Comparison of ENCODE assay signal across 18 cellular contexts in genomic region chr9:133973791-133974630, GRCh38. TPM values are rescaled to one million over a fixed set of nuclear protein-coding genes. Genes with fewer than 3 reads are reported as not detected.
DNase-seq lines count a peak whose midpoint lies in the region; ATAC-seq, FAIRE-seq and TF ChIP-seq lines count a peak whose summit lies in the region.
"Had no signal": no experiment of that assay in that cellular context is flagged by ENCODE, and none has a peak within 500 bp of the region (broad histone marks: within the 10 kb centered on the region; RNA-seq: fewer than 3 reads in every experiment).

No MANE protein-coding gene starts in this region.

- ATAC-seq in HG03025 (IDR thresholded peaks at IDR 0.05; ENCODE audit: low FRiP score, unreplicated experiment): no peak
- no peak for ATAC-seq in GM19395 (IDR thresholded peaks at IDR 0.05; ENCODE audit: unreplicated experiment)
- ATAC-seq: activated naive CD4-positive, alpha-beta T cell treated with anti-CD3 and anti-CD28 coated beads, Interleukin-2, amount 50 U/mL, for 72 hours; naive thymus-derived CD8-positive, alpha-beta T cell; sciatic nerve had no signal

- H3K36me3 Mint-ChIP-seq in nephron progenitor cell (ENCODE audit: low read depth): no peaks in the 10 kb centered on the region
- no peaks in the 10 kb centered on the region for H3K36me3 Mint-ChIP-seq in activated CD4-positive, alpha-beta T cell treated with anti-CD3 and anti-CD28 coated beads, Interleukin-2, amount 10 ng/mL, durations not matched to agents 24 days and 14 days (ENCODE audit: low read depth)
- H3K36me3 Mint-ChIP-seq: activated naive CD4-positive, alpha-beta T cell treated with anti-CD3 and anti-CD28 coated beads, Interleukin-2, amount 50 U/mL, for 72 hours; naive thymus-derived CD8-positive, alpha-beta T cell had no signal

- no TSS peak for BruUV-seq in endothelial cell of umbilical vein (replicated peaks; lab: Mats Ljungman, UMichigan)

- POLR2A ChIA-PET in endothelial cell of umbilical vein (lab: Charles Lee): no interaction called here

- dilution Hi-C loops in endothelial cell of umbilical vein (cut with MboI; ENCODE audit: extremely low pct_ligation_motif_present, low sequenced_read_pairs): no loop called here

- no peak overlapping the region for H2AFZ ChIP-seq in endothelial cell of umbilical vein (ENCODE audit: low read depth, low read length)

- no peak overlapping the region for H3K27ac Mint-ChIP-seq in nephron progenitor cell
- no peak overlapping the region for H3K27ac Mint-ChIP-seq in activated CD4-positive, alpha-beta T cell treated with anti-CD3 and anti-CD28 coated beads, Interleukin-2, amount 10 ng/mL, durations not matched to agents 24 days and 14 days
- H3K27ac Mint-ChIP-seq: activated naive CD4-positive, alpha-beta T cell treated with anti-CD3 and anti-CD28 coated beads, Interleukin-2, amount 50 U/mL, for 72 hours had no signal

- peak; percentile 11 for DNase-seq in LoVo (ENCODE audit: low spot score)
- DNase-seq in endothelial cell of umbilical vein (ENCODE audit: low read depth, low spot score): no peak
- DNase-seq in nephron progenitor cell: peak; percentile 11
- DNase-seq in DMS153 (lab: John Stamatoyannopoulos, UW): no peak
- no peak for DNase-seq in activated CD4-positive, alpha-beta T cell treated with anti-CD3 and anti-CD28 coated beads, Interleukin-2, amount 10 ng/mL, durations not matched to agents 24 days and 14 days
- DNase-seq: DMS 273 treated with DMSO at 0.1 percent for 48 hours; NCI-H2029; NCI-H524 treated with DMSO at 0.1 percent for 48 hours; stimulated activated naive CD4-positive, alpha-beta T cell had no signal

- intact Hi-C loops in endothelial cell of umbilical vein (cut with micrococcal nuclease): no loop called here
- intact Hi-C loops in activated CD4-positive, alpha-beta T cell treated with anti-CD3 and anti-CD28 coated beads, Interleukin-2, amount 10 ng/mL, durations not matched to agents 24 days and 14 days (cut with micrococcal nuclease): no loop called here

- H3K79me2 ChIP-seq in endothelial cell of umbilical vein (ENCODE audit: control insufficient read depth, insufficient read depth, low read length): peaks cover 94% of the 10 kb centered on the region

- peak overlapping the region in 4 of 11 experiments; percentile 14 to 56 (median 30); a peak in 4 of 22 replicates for H3K27ac ChIP-seq in BLaER1 treated with 17β-estradiol and CSF1 and Interleukin-3, amounts not matched to agents 10 nM and 100 nM
- H3K27ac ChIP-seq in endothelial cell of umbilical vein (ENCODE audit: insufficient read depth, low read depth, low read length): no peak overlapping the region

- H3K9me1 ChIP-seq in endothelial cell of umbilical vein (replicated peaks; ENCODE audit: control insufficient read depth, extremely low read depth, insufficient read depth, low read length): no peaks in the 10 kb centered on the region

- H3K27me3 Mint-ChIP-seq in nephron progenitor cell (ENCODE audit: low read depth, poor library complexity): no peaks in the 10 kb centered on the region
- no peaks in the 10 kb centered on the region for H3K27me3 Mint-ChIP-seq in activated CD4-positive, alpha-beta T cell treated with anti-CD3 and anti-CD28 coated beads, Interleukin-2, amount 10 ng/mL, durations not matched to agents 24 days and 14 days
- H3K27me3 Mint-ChIP-seq: central memory CD8-positive, alpha-beta T cell; naive thymus-derived CD8-positive, alpha-beta T cell had no signal

- no peaks in the 10 kb centered on the region for H3K9me3 ChIP-seq in BLaER1 treated with 17β-estradiol and CSF1 and Interleukin-3, amounts not matched to agents 10 nM and 100 nM (replicated peaks in 1 of 11)
- H3K9me3 ChIP-seq in endothelial cell of umbilical vein (replicated peaks; ENCODE audit: control insufficient read depth, insufficient read depth, low read length): no peaks in the 10 kb centered on the region

- peaks cover 45 to 97% (median 86%) of the 10 kb centered on the region in 10 experiments for H3K4me1 ChIP-seq in BLaER1 treated with 17β-estradiol and CSF1 and Interleukin-3, amounts not matched to agents 10 nM and 100 nM
- H3K4me1 ChIP-seq in endothelial cell of umbilical vein (ENCODE audit: control insufficient read depth, extremely low read depth, insufficient read depth, low read length): peaks cover 9% of the 10 kb centered on the region

- peak overlapping the region in 5 of 11 experiments; percentile 7 to 36 (median 13); a peak in 3 of 22 replicates for H3K9ac ChIP-seq in BLaER1 treated with 17β-estradiol and CSF1 and Interleukin-3, amounts not matched to agents 10 nM and 100 nM
- H3K9ac ChIP-seq in endothelial cell of umbilical vein (replicated peaks; ENCODE audit: extremely low read depth, insufficient read depth, low read length): no peak overlapping the region

- H3K4me3 Mint-ChIP-seq in nephron progenitor cell: peak overlapping the region; percentile 46
- H3K4me3 Mint-ChIP-seq in activated CD4-positive, alpha-beta T cell treated with anti-CD3 and anti-CD28 coated beads, Interleukin-2, amount 10 ng/mL, durations not matched to agents 24 days and 14 days: no peak overlapping the region
- H3K4me3 Mint-ChIP-seq: central memory CD8-positive, alpha-beta T cell; naive thymus-derived CD8-positive, alpha-beta T cell had no signal

- CTCF ChIA-PET in endothelial cell of umbilical vein (lab: Charles Lee): no interaction called here

- no peaks in the 10 kb centered on the region; a peak in 1 of 22 replicates for H3K36me3 ChIP-seq in BLaER1 treated with 17β-estradiol and CSF1 and Interleukin-3, amounts not matched to agents 10 nM and 100 nM
- no peaks in the 10 kb centered on the region for H3K36me3 ChIP-seq in endothelial cell of umbilical vein (ENCODE audit: control insufficient read depth in 2 of 2, extremely low read depth in 1 of 2, insufficient read depth in 2 of 2, low read length in 2 of 2)

- TF ChIP-seq CTCF in endothelial cell of umbilical vein (IDR thresholded peaks at IDR 0.05; ENCODE audit: extremely low read depth in 1 of 2, insufficient read depth in 1 of 2, low read depth in 1 of 2, low read length in 2 of 2) (no peak), nephron progenitor cell (IDR thresholded peaks at IDR 0.05) (no peak)

- 0 out of 20 replicates have a peak overlapping the region, but pooled peaks of 1 of the 10 experiments have one; percentile 37 for H3K4me3 ChIP-seq in BLaER1 treated with 17β-estradiol and CSF1 and Interleukin-3, amounts not matched to agents 10 nM and 100 nM
- H3K4me3 ChIP-seq in endothelial cell of umbilical vein (replicated peaks in 1 of 3; ENCODE audit: insufficient read depth in 1 of 3, low read depth in 1 of 3, low read length in 3 of 3): no peak overlapping the region

- peak overlapping the region; percentile 79 to 96 (median 89) for H3K4me2 ChIP-seq in BLaER1 treated with 17β-estradiol and CSF1 and Interleukin-3, amounts not matched to agents 10 nM and 100 nM
- H3K4me2 ChIP-seq in endothelial cell of umbilical vein (ENCODE audit: insufficient read depth, low read length): no peak overlapping the region

- no peaks in the 10 kb centered on the region for H3K9me3 Mint-ChIP-seq in nephron progenitor cell
- no peaks in the 10 kb centered on the region for H3K9me3 Mint-ChIP-seq in activated CD4-positive, alpha-beta T cell treated with anti-CD3 and anti-CD28 coated beads, Interleukin-2, amount 10 ng/mL, durations not matched to agents 24 days and 14 days
- H3K9me3 Mint-ChIP-seq: activated naive CD4-positive, alpha-beta T cell treated with anti-CD3 and anti-CD28 coated beads, Interleukin-2, amount 50 U/mL, for 72 hours; central memory CD8-positive, alpha-beta T cell; naive thymus-derived CD8-positive, alpha-beta T cell had no signal

- FAIRE-seq in endothelial cell of umbilical vein (lab: Jason Lieb, UNC): peak; percentile 35
- FAIRE-seq: HTR-8/SVneo, islet of Langerhans had no signal

- H3K27me3 ChIP-seq in BLaER1 treated with 17β-estradiol and CSF1 and Interleukin-3, amounts not matched to agents 10 nM and 100 nM: no peaks in the 10 kb centered on the region
- H3K27me3 ChIP-seq in endothelial cell of umbilical vein (ENCODE audit: control insufficient read depth in 2 of 2, insufficient read depth in 2 of 2, low read length in 2 of 2): no peaks in the 10 kb centered on the region

- H4K20me1 ChIP-seq in BLaER1 treated with 17β-estradiol and CSF1 and Interleukin-3, amounts not matched to agents 10 nM and 100 nM: peaks cover 82 to 100% (median 99%) of the 10 kb centered on the region in 11 experiments; a peak in 21 of 22 replicates
- no peaks in the 10 kb centered on the region for H4K20me1 ChIP-seq in endothelial cell of umbilical vein (replicated peaks; ENCODE audit: control insufficient read depth, extremely low read depth, insufficient read depth, low read length)

- H3K4me1 Mint-ChIP-seq in nephron progenitor cell: peaks cover 79% of the 10 kb centered on the region
- H3K4me1 Mint-ChIP-seq in activated CD4-positive, alpha-beta T cell treated with anti-CD3 and anti-CD28 coated beads, Interleukin-2, amount 10 ng/mL, durations not matched to agents 24 days and 14 days: no peaks in the 10 kb centered on the region
- H3K4me1 Mint-ChIP-seq: central memory CD8-positive, alpha-beta T cell had no signal

- no peak for TF ChIP-seq POLR2A in endothelial cell of umbilical vein (IDR thresholded peaks at IDR 0.05; ENCODE audit: low read depth, low read length)

RNA-seq across cellular contexts. Expression of gene VAV2, which starts 18.1 kb away (rescaled TPM):
- 29.9 and 30.6 TPM in 2 replicates for total RNA-seq in endothelial cell of umbilical vein
- polyA plus RNA-seq in endothelial cell of umbilical vein: 8.6 and 10.6 TPM in 2 replicates
- polyA plus RNA-seq in endothelial cell of umbilical vein (2011; cell fraction: cytosol; rRNA removed): 14.4 and 14.8 TPM in 2 replicates
- 32.0 and 32.3 TPM in 2 replicates for polyA plus RNA-seq in endothelial cell of umbilical vein (2011; cell fraction: nucleus; rRNA removed)
- polyA plus RNA-seq in endothelial cell of umbilical vein (2012): 18.8 and 23.8 TPM in 2 replicates
- 22.5 and 22.6 TPM in 2 replicates for polyA minus RNA-seq in endothelial cell of umbilical vein
- 24.8 TPM for polyA minus RNA-seq in endothelial cell of umbilical vein (2011; cell fraction: cytosol; rRNA and poly(A)+ RNA removed)
- polyA minus RNA-seq in endothelial cell of umbilical vein (2011; cell fraction: nucleus; rRNA and poly(A)+ RNA removed): 18.1 TPM in 2 replicates
- 6.3 and 9.0 TPM in 2 replicates for total RNA-seq in activated CD4-positive, alpha-beta T cell treated with anti-CD3 and anti-CD28 coated beads, Interleukin-2, amount 10 ng/mL, durations not matched to agents 24 days and 14 days

RNA-seq across cellular contexts. Expression of gene BRD3OS, which starts 51.3 kb away (rescaled TPM):
- 15.4 and 18.2 TPM in 2 replicates for total RNA-seq in endothelial cell of umbilical vein
- 10.6 and 11.9 TPM in 2 replicates for polyA plus RNA-seq in endothelial cell of umbilical vein
- 11.8 and 13.1 TPM in 2 replicates for polyA plus RNA-seq in endothelial cell of umbilical vein (2011; cell fraction: cytosol; rRNA removed)
- 7.0 and 8.3 TPM in 2 replicates for polyA plus RNA-seq in endothelial cell of umbilical vein (2011; cell fraction: nucleus; rRNA removed)
- polyA plus RNA-seq in endothelial cell of umbilical vein (2012): 13.4 and 13.5 TPM in 2 replicates
- 6.8 and 10.0 TPM in 2 replicates for polyA minus RNA-seq in endothelial cell of umbilical vein
- 8.9 TPM for polyA minus RNA-seq in endothelial cell of umbilical vein (2011; cell fraction: cytosol; rRNA and poly(A)+ RNA removed)
- polyA minus RNA-seq in endothelial cell of umbilical vein (2011; cell fraction: nucleus; rRNA and poly(A)+ RNA removed): 2.3 and 4.9 TPM in 2 replicates
- 12.6 and 14.9 TPM in 2 replicates for total RNA-seq in activated CD4-positive, alpha-beta T cell treated with anti-CD3 and anti-CD28 coated beads, Interleukin-2, amount 10 ng/mL, durations not matched to agents 24 days and 14 days

Comparison
In these comparisons a context has a peak if more than half of its experiments do, and no peak if none do; other contexts are left out.
1. DNase-seq: peak in LoVo (single experiment) and nephron progenitor cell (single experiment); none in endothelial cell of umbilical vein (single experiment), DMS153 (single experiment) and activated CD4-positive, alpha-beta T cell treated with anti-CD3 and anti-CD28 coated beads, Interleukin-2, amount 10 ng/mL, durations not matched to agents 24 days and 14 days (single experiment).